In the genomic region with DNA sequence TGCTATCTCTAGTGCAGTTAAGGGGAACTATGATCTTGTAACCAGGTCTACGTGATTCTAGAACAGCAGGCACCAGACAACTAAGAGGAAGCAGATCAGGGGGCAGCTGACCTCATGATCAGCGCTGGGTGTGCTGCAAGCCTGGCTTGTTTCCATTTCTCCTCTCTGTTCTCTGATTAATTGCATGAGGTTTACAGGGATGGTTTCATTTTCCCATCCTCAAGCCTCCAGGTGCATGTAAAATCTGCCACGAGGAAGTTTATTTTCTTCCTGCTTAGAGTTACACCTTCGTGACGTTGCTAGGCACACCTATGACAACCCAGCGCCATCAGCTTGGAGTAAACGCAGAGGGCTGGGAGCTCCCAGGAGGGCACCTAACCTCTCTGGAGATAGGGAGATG, we compare ENCODE assay signal across 1 cellular context.
TF ChIP-seq lines count a peak whose summit lies in the region.

No MANE protein-coding gene starts in this region.

TF ChIP-seq in GM23338, 12 proteins besides CTCF, POLR2A, EP300 and RAD21 (continued from another document):
- TF ChIP-seq, protein P1, sequence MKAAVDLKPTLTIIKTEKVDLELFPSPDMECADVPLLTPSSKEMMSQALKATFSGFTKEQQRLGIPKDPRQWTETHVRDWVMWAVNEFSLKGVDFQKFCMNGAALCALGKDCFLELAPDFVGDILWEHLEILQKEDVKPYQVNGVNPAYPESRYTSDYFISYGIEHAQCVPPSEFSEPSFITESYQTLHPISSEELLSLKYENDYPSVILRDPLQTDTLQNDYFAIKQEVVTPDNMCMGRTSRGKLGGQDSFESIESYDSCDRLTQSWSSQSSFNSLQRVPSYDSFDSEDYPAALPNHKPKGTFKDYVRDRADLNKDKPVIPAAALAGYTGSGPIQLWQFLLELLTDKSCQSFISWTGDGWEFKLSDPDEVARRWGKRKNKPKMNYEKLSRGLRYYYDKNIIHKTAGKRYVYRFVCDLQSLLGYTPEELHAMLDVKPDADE (IDR thresholded peaks at IDR 0.05) = no peak
- TF ChIP-seq POLR2AphosphoS5 (IDR thresholded peaks at IDR 0.05; ENCODE audit: low read depth) (no peak), JUNB (IDR thresholded peaks at IDR 0.05; ENCODE audit: unreplicated experiment) (no peak), EZH2phosphoT487 (IDR thresholded peaks at IDR 0.05; ENCODE audit: unreplicated experiment) (no peak), CREB1 (CRISPR knock-in tag; IDR thresholded peaks at IDR 0.05; ENCODE audit: low read depth) (no peak)
- TF ChIP-seq, protein P2, sequence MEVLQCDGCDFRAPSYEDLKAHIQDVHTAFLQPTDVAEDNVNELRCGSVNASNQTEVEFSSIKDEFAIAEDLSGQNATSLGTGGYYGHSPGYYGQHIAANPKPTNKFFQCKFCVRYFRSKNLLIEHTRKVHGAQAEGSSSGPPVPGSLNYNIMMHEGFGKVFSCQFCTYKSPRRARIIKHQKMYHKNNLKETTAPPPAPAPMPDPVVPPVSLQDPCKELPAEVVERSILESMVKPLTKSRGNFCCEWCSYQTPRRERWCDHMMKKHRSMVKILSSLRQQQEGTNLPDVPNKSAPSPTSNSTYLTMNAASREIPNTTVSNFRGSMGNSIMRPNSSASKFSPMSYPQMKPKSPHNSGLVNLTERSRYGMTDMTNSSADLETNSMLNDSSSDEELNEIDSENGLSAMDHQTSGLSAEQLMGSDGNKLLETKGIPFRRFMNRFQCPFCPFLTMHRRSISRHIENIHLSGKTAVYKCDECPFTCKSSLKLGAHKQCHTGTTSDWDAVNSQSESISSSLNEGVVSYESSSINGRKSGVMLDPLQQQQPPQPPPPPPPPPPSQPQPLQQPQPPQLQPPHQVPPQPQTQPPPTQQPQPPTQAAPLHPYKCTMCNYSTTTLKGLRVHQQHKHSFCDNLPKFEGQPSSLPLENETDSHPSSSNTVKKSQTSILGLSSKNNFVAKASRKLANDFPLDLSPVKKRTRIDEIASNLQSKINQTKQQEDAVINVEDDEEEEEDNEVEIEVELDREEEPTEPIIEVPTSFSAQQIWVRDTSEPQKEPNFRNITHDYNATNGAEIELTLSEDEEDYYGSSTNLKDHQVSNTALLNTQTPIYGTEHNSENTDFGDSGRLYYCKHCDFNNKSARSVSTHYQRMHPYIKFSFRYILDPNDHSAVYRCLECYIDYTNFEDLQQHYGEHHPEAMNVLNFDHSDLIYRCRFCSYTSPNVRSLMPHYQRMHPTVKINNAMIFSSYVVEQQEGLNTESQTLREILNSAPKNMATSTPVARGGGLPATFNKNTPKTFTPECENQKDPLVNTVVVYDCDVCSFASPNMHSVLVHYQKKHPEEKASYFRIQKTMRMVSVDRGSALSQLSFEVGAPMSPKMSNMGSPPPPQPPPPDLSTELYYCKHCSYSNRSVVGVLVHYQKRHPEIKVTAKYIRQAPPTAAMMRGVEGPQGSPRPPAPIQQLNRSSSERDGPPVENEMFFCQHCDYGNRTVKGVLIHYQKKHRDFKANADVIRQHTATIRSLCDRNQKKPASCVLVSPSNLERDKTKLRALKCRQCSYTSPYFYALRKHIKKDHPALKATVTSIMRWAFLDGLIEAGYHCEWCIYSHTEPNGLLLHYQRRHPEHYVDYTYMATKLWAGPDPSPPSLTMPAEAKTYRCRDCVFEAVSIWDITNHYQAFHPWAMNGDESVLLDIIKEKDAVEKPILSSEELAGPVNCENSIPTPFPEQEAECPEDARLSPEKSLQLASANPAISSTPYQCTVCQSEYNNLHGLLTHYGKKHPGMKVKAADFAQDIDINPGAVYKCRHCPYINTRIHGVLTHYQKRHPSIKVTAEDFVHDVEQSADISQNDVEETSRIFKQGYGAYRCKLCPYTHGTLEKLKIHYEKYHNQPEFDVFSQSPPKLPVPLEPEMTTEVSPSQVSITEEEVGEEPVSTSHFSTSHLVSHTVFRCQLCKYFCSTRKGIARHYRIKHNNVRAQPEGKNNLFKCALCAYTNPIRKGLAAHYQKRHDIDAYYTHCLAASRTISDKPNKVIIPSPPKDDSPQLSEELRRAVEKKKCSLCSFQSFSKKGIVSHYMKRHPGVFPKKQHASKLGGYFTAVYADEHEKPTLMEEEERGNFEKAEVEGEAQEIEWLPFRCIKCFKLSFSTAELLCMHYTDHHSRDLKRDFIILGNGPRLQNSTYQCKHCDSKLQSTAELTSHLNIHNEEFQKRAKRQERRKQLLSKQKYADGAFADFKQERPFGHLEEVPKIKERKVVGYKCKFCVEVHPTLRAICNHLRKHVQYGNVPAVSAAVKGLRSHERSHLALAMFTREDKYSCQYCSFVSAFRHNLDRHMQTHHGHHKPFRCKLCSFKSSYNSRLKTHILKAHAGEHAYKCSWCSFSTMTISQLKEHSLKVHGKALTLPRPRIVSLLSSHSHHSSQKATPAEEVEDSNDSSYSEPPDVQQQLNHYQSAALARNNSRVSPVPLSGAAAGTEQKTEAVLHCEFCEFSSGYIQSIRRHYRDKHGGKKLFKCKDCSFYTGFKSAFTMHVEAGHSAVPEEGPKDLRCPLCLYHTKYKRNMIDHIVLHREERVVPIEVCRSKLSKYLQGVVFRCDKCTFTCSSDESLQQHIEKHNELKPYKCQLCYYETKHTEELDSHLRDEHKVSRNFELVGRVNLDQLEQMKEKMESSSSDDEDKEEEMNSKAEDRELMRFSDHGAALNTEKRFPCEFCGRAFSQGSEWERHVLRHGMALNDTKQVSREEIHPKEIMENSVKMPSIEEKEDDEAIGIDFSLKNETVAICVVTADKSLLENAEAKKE (CRISPR knock-in tag; IDR thresholded peaks at IDR 0.05) = no peak
